In the genomic region with DNA sequence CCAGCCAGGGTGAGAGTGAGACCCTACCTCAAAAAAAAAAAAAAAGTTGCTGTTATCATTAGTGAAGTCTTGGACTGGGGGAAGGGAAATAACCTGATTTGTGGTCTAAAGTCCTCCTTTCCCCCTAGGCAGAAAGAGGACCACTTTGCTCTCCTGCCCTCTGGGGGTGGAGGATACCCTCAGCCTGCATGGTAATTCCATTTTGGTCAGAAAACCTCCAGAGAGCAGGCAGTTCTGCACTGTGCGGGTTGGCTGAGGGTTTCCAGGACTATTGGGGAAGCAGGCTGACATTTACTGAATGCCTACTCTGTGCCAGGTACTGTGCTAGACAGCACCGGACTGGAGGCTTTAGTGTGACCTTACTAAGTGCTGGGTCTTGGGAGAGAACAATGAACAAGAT, we compare ENCODE assay signal across 27 cellular contexts. TPM values are rescaled to one million over a fixed set of nuclear protein-coding genes. Genes with fewer than 3 reads are reported as not detected.
DNase-seq lines count a peak whose midpoint lies in the region; ATAC-seq and TF ChIP-seq lines count a peak whose summit lies in the region.
"Had no signal": no experiment of that assay in that cellular context is flagged by ENCODE, and none has a peak within 500 bp of the region (broad histone marks: within the 10 kb centered on the region; RNA-seq: fewer than 3 reads in every experiment).

No MANE protein-coding gene starts in this region.

- no peak overlapping the region for H3K4me3 Mint-ChIP-seq in activated T-helper 1 cell treated with anti-CD3 and anti-CD28 coated beads, Interleukin-12 subunit alpha, Interleukin-12 subunit beta, Interleukin-2, Interleukin-4 antibody, amounts not matched to agents 30 ng/mL and 10 ng/mL and 1 ng/mL, durations not matched to agents 14 hours and 24 hours and 36 hours

- H3K9me3 ChIP-seq in DND-41 (ENCODE audit: insufficient read depth, low read length, severe bottlenecking) (no peaks in the 10 kb centered on the region), HEK293 (ENCODE audit: control insufficient read depth, insufficient read depth, low read depth, low read length) (no peaks in the 10 kb centered on the region), sigmoid colon (no peaks in the 10 kb centered on the region)
- H3K9me3 ChIP-seq: SJSA1 had no signal

- TF ChIP-seq CTCF in DND-41 (IDR thresholded peaks at IDR 0.05; ENCODE audit: borderline replicate concordance, extremely low read depth, low read length, poor library complexity, severe bottlenecking) (peak; percentile 13), HEK293 (tag by site-specific recombination; IDR thresholded peaks at IDR 0.05) (no peak), sigmoid colon (IDR thresholded peaks at IDR 0.05) (no peak)

- no peak overlapping the region for H3K23ac ChIP-seq in mesendoderm (ENCODE audit: low read length)

- H3K4me2 ChIP-seq in DND-41 (ENCODE audit: insufficient read depth, low read length) (no peak overlapping the region), mesendoderm (ENCODE audit: low read length) (no peak overlapping the region)
- H3K4me2 ChIP-seq: PC-9 had no signal

- no peak overlapping the region for H2BK5ac ChIP-seq in mesendoderm (ENCODE audit: low read length)

- no CpG with 5 or more reads among the region's 2 CpGs for WGBS in mesendoderm (ENCODE audit: extremely low coverage, insufficient coverage, low lambda C conversion rate)
- WGBS in sigmoid colon, 2 donors: 58 to 75% methylated on average over 2 of the region's 2 CpGs

- H3K9me3 Mint-ChIP-seq in activated T-helper 1 cell treated with anti-CD3 and anti-CD28 coated beads, Interleukin-12 subunit alpha, Interleukin-12 subunit beta, Interleukin-2, Interleukin-4 antibody, amounts not matched to agents 30 ng/mL and 10 ng/mL and 1 ng/mL, durations not matched to agents 14 hours and 24 hours and 36 hours: no peaks in the 10 kb centered on the region

- H3K4me3 ChIP-seq in DND-41 (ENCODE audit: low read depth in 1 of 2, low read length in 2 of 2) (no peak overlapping the region), HEK293 (ENCODE audit: low read depth, low read length) (no peak overlapping the region), mesendoderm (ENCODE audit: low read length) (no peak overlapping the region), sigmoid colon (no peak overlapping the region)
- H3K4me3 ChIP-seq: PC-9, SJSA1 had no signal

- no peak overlapping the region for H2AK5ac ChIP-seq in mesendoderm (ENCODE audit: low read length)

- no peak for TF ChIP-seq POLR2A in sigmoid colon (IDR thresholded peaks at IDR 0.05)

- no peak overlapping the region for H3K18ac ChIP-seq in mesendoderm (ENCODE audit: low read length)

- H4K8ac ChIP-seq in mesendoderm (ENCODE audit: low read depth, low read length): no peak overlapping the region

- TF ChIP-seq EP300 in sigmoid colon (IDR thresholded peaks at IDR 0.05): no peak

- no peak overlapping the region for H2AFZ ChIP-seq in DND-41 (ENCODE audit: low read depth, low read length)
- H2AFZ ChIP-seq: PC-9 had no signal

- H2BK120ac ChIP-seq in mesendoderm (ENCODE audit: low read depth, low read length): no peak overlapping the region

- POLR2A ChIA-PET in HEK293 (lab: Yijun Ruan, JAX): interaction anchor here (1.2 kb wide), 1 partner anchor 84 kb away, joined by 3 read pairs; no protein-coding TSS in a partner anchor

- H3K4me1 Mint-ChIP-seq in activated T-helper 1 cell treated with anti-CD3 and anti-CD28 coated beads, Interleukin-12 subunit alpha, Interleukin-12 subunit beta, Interleukin-2, Interleukin-4 antibody, amounts not matched to agents 30 ng/mL and 10 ng/mL and 1 ng/mL, durations not matched to agents 14 hours and 24 hours and 36 hours (ENCODE audit: low read depth): peaks cover 12% of the 10 kb centered on the region

- H3K27ac ChIP-seq in DND-41 (ENCODE audit: low read length) (no peak overlapping the region), HEK293 (ENCODE audit: extremely low read depth, low read depth, low read length) (no peak overlapping the region), mesendoderm (ENCODE audit: low read depth, low read length) (no peak overlapping the region), sigmoid colon (no peak overlapping the region)
- H3K27ac ChIP-seq: PC-9, SJSA1 had no signal

- H3K27me3 Mint-ChIP-seq in activated T-helper 1 cell treated with anti-CD3 and anti-CD28 coated beads, Interleukin-12 subunit alpha, Interleukin-12 subunit beta, Interleukin-2, Interleukin-4 antibody, amounts not matched to agents 30 ng/mL and 10 ng/mL and 1 ng/mL, durations not matched to agents 14 hours and 24 hours and 36 hours (ENCODE audit: insufficient read depth): peaks cover 52% of the 10 kb centered on the region

- DNase-seq in DND-41 (no peak), mesendoderm (peak; percentile 22), sigmoid colon (peak; percentile 28)
- no peak for DNase-seq in activated T-helper 1 cell treated with anti-CD3 and anti-CD28 coated beads, Interleukin-12 subunit alpha, Interleukin-12 subunit beta, Interleukin-2, Interleukin-4 antibody, amounts not matched to agents 30 ng/mL and 10 ng/mL and 1 ng/mL, durations not matched to agents 14 hours and 24 hours and 36 hours (ENCODE audit: low spot score)
- DNase-seq: C1 segment of cervical spinal cord; CD4-positive, alpha-beta memory T cell; COR-L47; DMS79 treated with DMSO at 0.1 percent for 48 hours; GOT3; MV-4-11; NCI-H1105; NCI-H1436 treated with DMSO at 0.1 percent for 48 hours; NCI-H187 treated with DMSO at 0.1 percent for 48 hours; NCI-H2107; NCI-H524; NCI-H774; NK-92 treated with Interleukin-12 subunit alpha and Interleukin-12 subunit beta, amount 100 ng/mL, for 24 hours; PC-9; Right ventricle myocardium superior; RPMI8226 had no signal

- H3K4me1 ChIP-seq in DND-41 (ENCODE audit: insufficient read depth, low read length): no peaks in the 10 kb centered on the region
- H3K4me1 ChIP-seq in HEK293 (ENCODE audit: control insufficient read depth, insufficient read depth, low read length): no peaks in the 10 kb centered on the region
- H3K4me1 ChIP-seq in mesendoderm (ENCODE audit: control insufficient read depth, low read depth, low read length): no peaks in the 10 kb centered on the region
- peaks cover 0 to 18% (median 15%) of the 10 kb centered on the region in 4 donors for H3K4me1 ChIP-seq in sigmoid colon

- intact Hi-C loops in sigmoid colon (cut with DNase I): no loop called here
- intact Hi-C loops in activated T-helper 1 cell treated with anti-CD3 and anti-CD28 coated beads, Interleukin-12 subunit alpha, Interleukin-12 subunit beta, Interleukin-2, Interleukin-4 antibody, amounts not matched to agents 30 ng/mL and 10 ng/mL and 1 ng/mL, durations not matched to agents 14 hours and 24 hours and 36 hours (cut with micrococcal nuclease): no loop called here

- ATAC-seq in DND-41 (ENCODE audit: insufficient read depth, low read depth): no peak
- no peak for ATAC-seq in HG02870 (IDR thresholded peaks at IDR 0.05; ENCODE audit: unreplicated experiment)
- ATAC-seq in HG02759 (IDR thresholded peaks at IDR 0.05; ENCODE audit: unreplicated experiment): no peak
- ATAC-seq: HCT116, HepG2 had no signal

- no peak overlapping the region for H4K5ac ChIP-seq in mesendoderm (ENCODE audit: low read length)

- H4K20me1 ChIP-seq in DND-41 (ENCODE audit: insufficient read depth, low read length): no peaks in the 10 kb centered on the region

- H3K36me3 ChIP-seq in DND-41 (ENCODE audit: insufficient read depth, low read length) (no peaks in the 10 kb centered on the region), HEK293 (ENCODE audit: control insufficient read depth in 2 of 2, insufficient read depth in 1 of 2, low read length in 2 of 2) (peaks cover 0 to 32% of the 10 kb centered on the region in 2 experiments; a peak in 2 of 3 replicates), mesendoderm (ENCODE audit: control insufficient read depth, insufficient read depth, low read length) (no peaks in the 10 kb centered on the region), sigmoid colon (no peaks in the 10 kb centered on the region)
- H3K36me3 ChIP-seq: SJSA1 had no signal

- H3K9ac ChIP-seq in DND-41 (ENCODE audit: low read depth, low read length): no peak overlapping the region
- no peak overlapping the region for H3K9ac ChIP-seq in mesendoderm (ENCODE audit: low read length)

- no peaks in the 10 kb centered on the region for H3K27me3 ChIP-seq in DND-41 (ENCODE audit: insufficient read depth, low read length, poor library complexity)
- peaks cover 22% of the 10 kb centered on the region for H3K27me3 ChIP-seq in mesendoderm (ENCODE audit: insufficient read depth, low read length, poor library complexity)
- peaks cover 10 to 61% (median 29%) of the 10 kb centered on the region in 3 donors for H3K27me3 ChIP-seq in sigmoid colon

- H3K79me2 ChIP-seq in DND-41 (ENCODE audit: insufficient read depth, low read length): no peaks in the 10 kb centered on the region
- H3K79me2 ChIP-seq in mesendoderm (ENCODE audit: control insufficient read depth, insufficient read depth, low read length): no peaks in the 10 kb centered on the region

- H3K36me3 Mint-ChIP-seq in activated T-helper 1 cell treated with anti-CD3 and anti-CD28 coated beads, Interleukin-12 subunit alpha, Interleukin-12 subunit beta, Interleukin-2, Interleukin-4 antibody, amounts not matched to agents 30 ng/mL and 10 ng/mL and 1 ng/mL, durations not matched to agents 14 hours and 24 hours and 36 hours (ENCODE audit: low read depth): peaks cover 2% of the 10 kb centered on the region
- H3K36me3 Mint-ChIP-seq: CD4-positive, alpha-beta memory T cell had no signal

- H3K27ac Mint-ChIP-seq in activated T-helper 1 cell treated with anti-CD3 and anti-CD28 coated beads, Interleukin-12 subunit alpha, Interleukin-12 subunit beta, Interleukin-2, Interleukin-4 antibody, amounts not matched to agents 30 ng/mL and 10 ng/mL and 1 ng/mL, durations not matched to agents 14 hours and 24 hours and 36 hours: no peak overlapping the region
- H3K27ac Mint-ChIP-seq: CD4-positive, alpha-beta memory T cell had no signal

- no peak overlapping the region for H3K4ac ChIP-seq in mesendoderm (ENCODE audit: low read depth, low read length)

- no peak overlapping the region for H3K56ac ChIP-seq in mesendoderm (ENCODE audit: low read length)

- no peaks in the 10 kb centered on the region for H3K79me1 ChIP-seq in mesendoderm (ENCODE audit: low read length)

- H2BK15ac ChIP-seq in mesendoderm (replicated peaks; ENCODE audit: low read depth): no peak overlapping the region

- CTCF ChIA-PET in HEK293 (lab: Yijun Ruan, JAX): interaction anchor here (0.6 kb wide), 2 partner anchors 41 to 271 kb away, joined by 4 read pairs; no protein-coding TSS in a partner anchor

RNA-seq across cellular contexts. Expression of gene ADAP2, which starts 2.6 kb away (rescaled TPM):
- 0.42 TPM for polyA plus RNA-seq in mesendoderm (2013, experiment 1 of 2)
- 0.34 TPM for polyA plus RNA-seq in mesendoderm (2013, experiment 2 of 2)
- total RNA-seq in sigmoid colon: 10 to 100 TPM; 11.8 to 20.8 (median 18.4) TPM
- polyA plus RNA-seq in sigmoid colon: 10 to 100 TPM in 1 of 3 donors, 1 to 10 TPM in 2; 9.0 to 15.0 (median 9.9) TPM
- total RNA-seq in activated T-helper 1 cell treated with anti-CD3 and anti-CD28 coated beads, Interleukin-12 subunit alpha, Interleukin-12 subunit beta, Interleukin-2, Interleukin-4 antibody, amounts not matched to agents 30 ng/mL and 10 ng/mL and 1 ng/mL, durations not matched to agents 14 hours and 24 hours and 36 hours: 0.75 and 1.1 TPM in 2 replicates
- total RNA-seq: HT1080 had no signal
- polyA plus RNA-seq: CD4-positive, alpha-beta memory T cell had no signal

RNA-seq across cellular contexts. Expression of gene TEFM, which starts 18.3 kb away (rescaled TPM):
- polyA plus RNA-seq in mesendoderm (2013, experiment 1 of 2): 12.8 TPM
- polyA plus RNA-seq in mesendoderm (2013, experiment 2 of 2): 13.0 TPM
- total RNA-seq in sigmoid colon: 10 to 100 TPM in 2 of 4 donors, 1 to 10 TPM in 2; 6.9 to 12.3 (median 10.7) TPM
- 10 to 100 TPM; 13.2 to 18.7 (median 14.3) TPM for polyA plus RNA-seq in sigmoid colon
- total RNA-seq in activated T-helper 1 cell treated with anti-CD3 and anti-CD28 coated beads, Interleukin-12 subunit alpha, Interleukin-12 subunit beta, Interleukin-2, Interleukin-4 antibody, amounts not matched to agents 30 ng/mL and 10 ng/mL and 1 ng/mL, durations not matched to agents 14 hours and 24 hours and 36 hours: 16.9 and 19.5 TPM in 2 replicates

RNA-seq across cellular contexts. Expression of gene RNF135, which starts 46.5 kb away (rescaled TPM):
- polyA plus RNA-seq in mesendoderm (2013, experiment 1 of 2): 5.7 TPM
- 5.4 TPM for polyA plus RNA-seq in mesendoderm (2013, experiment 2 of 2)
- 10 to 100 TPM; 17.9 to 25.3 (median 18.8) TPM for total RNA-seq in sigmoid colon
- 10 to 100 TPM; 13.0 to 28.2 (median 26.1) TPM for polyA plus RNA-seq in sigmoid colon
- total RNA-seq in activated T-helper 1 cell treated with anti-CD3 and anti-CD28 coated beads, Interleukin-12 subunit alpha, Interleukin-12 subunit beta, Interleukin-2, Interleukin-4 antibody, amounts not matched to agents 30 ng/mL and 10 ng/mL and 1 ng/mL, durations not matched to agents 14 hours and 24 hours and 36 hours: 8.6 and 10.6 TPM in 2 replicates
- total RNA-seq: HepG2 had no signal
- polyA plus RNA-seq: HepG2 had no signal

Comparison
In these comparisons a context has a peak if more than half of its experiments do, and no peak if none do; other contexts are left out.
1. DNase-seq: peak in mesendoderm (single experiment) and sigmoid colon (single experiment); none in DND-41 (single experiment) and activated T-helper 1 cell treated with anti-CD3 and anti-CD28 coated beads, Interleukin-12 subunit alpha, Interleukin-12 subunit beta, Interleukin-2, Interleukin-4 antibody, amounts not matched to agents 30 ng/mL and 10 ng/mL and 1 ng/mL, durations not matched to agents 14 hours and 24 hours and 36 hours (single experiment).